27 cellular contexts compared by ENCODE assay signal in the genomic region with DNA sequence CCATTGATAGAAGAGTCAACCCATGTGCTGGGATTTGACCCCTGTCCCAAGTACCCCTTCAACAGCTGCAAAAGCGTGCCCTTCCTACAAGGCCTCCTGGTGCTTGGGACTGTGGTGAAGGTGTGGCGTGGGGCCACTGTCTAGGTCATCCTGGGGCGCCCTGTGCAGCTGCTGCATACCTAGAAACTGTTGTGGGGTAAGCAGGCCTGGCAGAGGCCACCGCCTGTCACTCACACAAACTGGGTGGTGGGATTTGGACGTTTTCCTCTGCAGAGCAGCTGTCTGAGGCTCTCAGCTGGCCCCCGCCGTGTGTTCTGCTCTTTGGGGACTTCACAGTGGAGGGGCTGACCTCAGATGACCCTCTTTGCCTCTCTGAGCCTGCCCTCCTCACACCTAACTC.
"Had no signal": no experiment of that assay in that cellular context is flagged by ENCODE, and none has a peak within 500 bp of the region (broad histone marks: within the 10 kb centered on the region; RNA-seq: fewer than 3 reads in every experiment).

No MANE protein-coding gene starts in this region.

- ATAC-seq: activated T-cell treated with anti-CD3 and anti-CD28 coated beads, Interleukin-2, amount 50 U/mL, for 4 hours; Right ventricle myocardium inferior; SK-N-SH treated with all-trans-retinoic acid at 6 μM for 48 hours; T-helper 17 cell had no signal

- H3K9ac ChIP-seq: KMS-11 had no signal

- H3K36me3 ChIP-seq: SJSA1 had no signal

- DNase-seq: activated B cell treated with CpG ODN at 0.5 μM for 24 hours; activated CD4-positive, alpha-beta memory T cell treated with anti-CD3 and anti-CD28 coated beads for 36 hours; activated CD4-positive, alpha-beta T cell treated with anti-CD3 and anti-CD28 coated beads, Interleukin-2, amount 10 ng/mL, durations not matched to agents 7 days and 5 days; activated CD8-positive, alpha-beta memory T cell treated with anti-CD3 and anti-CD28 coated beads for 24 hours; activated effector memory CD4-positive, alpha-beta T cell treated with anti-CD3 and anti-CD28 coated beads, Interleukin-2, amount 50 U/mL, for 16 hours; activated naive CD4-positive, alpha-beta T cell treated with anti-CD3 and anti-CD28 coated beads for 36 hours; activated naive CD8-positive, alpha-beta T cell treated with anti-CD3 and anti-CD28 coated beads for 36 hours; activated T-cell treated with anti-CD3 and anti-CD28 coated beads, Interleukin-2, amount 50 U/mL, for 4 hours; anterior cingulate cortex; caudate nucleus; NCI-H1092; NCI-H1417; NCI-H1930; NCI-H2171; NCI-H2227 treated with DMSO at 0.1 percent for 48 hours; NCI-H526; NCI-H774; NK-92 treated with Interleukin-12 subunit alpha and Interleukin-12 subunit beta, amount 100 ng/mL, for 24 hours; OCI-M1; RPMI8226; SW 1271; T-helper 17 cell; T-helper 9 cell had no signal

- H3K4me1 ChIP-seq: SJSA1 had no signal

- H3K27ac ChIP-seq: KMS-11, SJSA1 had no signal

- H3K9me3 ChIP-seq: SJSA1 had no signal

- H3K4me3 ChIP-seq: SJSA1 had no signal

- H3K4me2 ChIP-seq: KMS-11 had no signal

- H3K27me3 ChIP-seq: SJSA1 had no signal
